Comparison of ENCODE assay signal across 12 cellular contexts in genomic region chr2:181281206-181281832, GRCh38.
DNase-seq lines count a peak whose midpoint lies in the region; ATAC-seq and TF ChIP-seq lines count a peak whose summit lies in the region.
"Had no signal": no experiment of that assay in that cellular context is flagged by ENCODE, and none has a peak within 500 bp of the region (broad histone marks: within the 10 kb centered on the region; RNA-seq: fewer than 3 reads in every experiment).

No MANE protein-coding gene starts in this region.

- H3K4me3 ChIP-seq in brain microvascular endothelial cell (ENCODE audit: low read depth, low read length) = no peak overlapping the region
- H3K4me3 ChIP-seq: stomach had no signal

- CTCF ChIA-PET in activated CD4-positive, alpha-beta T cell treated with anti-CD3 and anti-CD28 coated beads, Interleukin-2, amount 10 ng/mL, durations not matched to agents 7 days and 5 days (lab: Charles Lee) = no interaction called here
- CTCF ChIA-PET in T-cell (lab: Charles Lee) = no interaction called here

- POLR2A ChIA-PET in activated CD4-positive, alpha-beta T cell treated with anti-CD3 and anti-CD28 coated beads, Interleukin-2, amount 10 ng/mL, durations not matched to agents 7 days and 5 days (lab: Charles Lee) = no interaction called here
- POLR2A ChIA-PET in T-cell (lab: Charles Lee) = interaction anchor here (0.6 kb wide), 2 partner anchors 12 to 32 kb away, joined by 3 to 5 read pairs; no protein-coding TSS in a partner anchor

- TF ChIP-seq CTCF in natural killer cell (IDR thresholded peaks at IDR 0.05) = no peak
- TF ChIP-seq CTCF in brain microvascular endothelial cell (IDR thresholded peaks at IDR 0.05; ENCODE audit: low read depth, low read length, missing control alignments) = no peak

- H3K4me3 Mint-ChIP-seq in activated CD4-positive, alpha-beta T cell treated with anti-CD3 and anti-CD28 coated beads, Interleukin-2, amount 10 ng/mL, durations not matched to agents 7 days and 5 days = no peak overlapping the region
- H3K4me3 Mint-ChIP-seq in T-cell (peak overlapping the region in 1 of 3 donors; percentile 53), natural killer cell (no peak overlapping the region)
- H3K4me3 Mint-ChIP-seq: neural crest cell, WTC11 had no signal

- intact Hi-C loops in natural killer cell (cut with micrococcal nuclease) = no loop called here

- H3K4me1 Mint-ChIP-seq in activated CD4-positive, alpha-beta T cell treated with anti-CD3 and anti-CD28 coated beads, Interleukin-2, amount 10 ng/mL, durations not matched to agents 7 days and 5 days = peaks cover 27% of the 10 kb centered on the region
- H3K4me1 Mint-ChIP-seq in T-cell = peaks cover 46 to 49% (median 49%) of the 10 kb centered on the region in 3 donors
- H3K4me1 Mint-ChIP-seq in natural killer cell = peaks cover 22 to 33% of the 10 kb centered on the region in 2 donors
- H3K4me1 Mint-ChIP-seq: WTC11 had no signal

- H3K27me3 ChIP-seq in brain microvascular endothelial cell (replicated peaks) = no peaks in the 10 kb centered on the region
- H3K27me3 ChIP-seq: stomach had no signal

- in situ Hi-C loops in brain microvascular endothelial cell (cut with HindIII; ENCODE audit: low pct_ligation_motif_present, low sequenced_read_pairs) = no loop called here

- H3K27me3 Mint-ChIP-seq in activated CD4-positive, alpha-beta T cell treated with anti-CD3 and anti-CD28 coated beads, Interleukin-2, amount 10 ng/mL, durations not matched to agents 7 days and 5 days = no peaks in the 10 kb centered on the region
- H3K27me3 Mint-ChIP-seq in T-cell (no peaks in the 10 kb centered on the region), natural killer cell (ENCODE audit: low read depth in 2 of 2) (no peaks in the 10 kb centered on the region)

- no peaks in the 10 kb centered on the region for H3K36me3 ChIP-seq in brain microvascular endothelial cell (replicated peaks)
- H3K36me3 ChIP-seq: stomach had no signal

- peak overlapping the region; percentile 33 for H3K27ac Mint-ChIP-seq in activated CD4-positive, alpha-beta T cell treated with anti-CD3 and anti-CD28 coated beads, Interleukin-2, amount 10 ng/mL, durations not matched to agents 7 days and 5 days
- peak overlapping the region; percentile 79 to 82 for H3K27ac Mint-ChIP-seq in T-cell
- peak overlapping the region; percentile 70 to 73 for H3K27ac Mint-ChIP-seq in natural killer cell
- H3K27ac Mint-ChIP-seq: WTC11 had no signal

- peaks cover 22% of the 10 kb centered on the region for H3K9me3 Mint-ChIP-seq in activated CD4-positive, alpha-beta T cell treated with anti-CD3 and anti-CD28 coated beads, Interleukin-2, amount 10 ng/mL, durations not matched to agents 7 days and 5 days
- H3K9me3 Mint-ChIP-seq in T-cell = peaks cover 2 to 14% (median 4%) of the 10 kb centered on the region in 3 donors
- no peaks in the 10 kb centered on the region for H3K9me3 Mint-ChIP-seq in natural killer cell
- H3K9me3 Mint-ChIP-seq: WTC11 had no signal

- DNase-seq in activated CD4-positive, alpha-beta T cell treated with anti-CD3 and anti-CD28 coated beads, Interleukin-2, amount 10 ng/mL, durations not matched to agents 7 days and 5 days = no peak
- DNase-seq in activated CD4-positive, alpha-beta T cell treated with anti-CD3 and anti-CD28 coated beads, Interleukin-2, amount 50 U/mL, for 4 hours = no peak
- DNase-seq in T-cell = peak in 4 of 34 experiments; percentile 4 to 29 (median 10)
- no peak for DNase-seq in natural killer cell
- DNase-seq in NCI-H128 (lab: John Stamatoyannopoulos, UW; ENCODE audit: unreplicated experiment) = no peak
- no peak for DNase-seq in NCI-H226
- DNase-seq in brain microvascular endothelial cell = no peak
- DNase-seq: stimulated activated CD4-positive, alpha-beta T cell treated with anti-CD3 and anti-CD28 coated beads, Interleukin-15, amount 100 ng/mL, for 24 hours; stomach had no signal

- H3K27ac ChIP-seq in brain microvascular endothelial cell = no peak overlapping the region
- H3K27ac ChIP-seq: stomach had no signal

- H3K36me3 Mint-ChIP-seq in activated CD4-positive, alpha-beta T cell treated with anti-CD3 and anti-CD28 coated beads, Interleukin-2, amount 10 ng/mL, durations not matched to agents 7 days and 5 days (ENCODE audit: low read depth) = peaks cover 22% of the 10 kb centered on the region
- H3K36me3 Mint-ChIP-seq in T-cell = peaks cover 13% of the 10 kb centered on the region
- no peaks in the 10 kb centered on the region for H3K36me3 Mint-ChIP-seq in natural killer cell
- H3K36me3 Mint-ChIP-seq: WTC11 had no signal

- peak; percentile 74 for ATAC-seq in HG03460 (IDR thresholded peaks at IDR 0.05; ENCODE audit: unreplicated experiment)
- peak; percentile 76 to 98 (median 90) for ATAC-seq in T-cell (replicated peaks in 1 of 4)
- peak; percentile 47 to 57 (median 49) for ATAC-seq in natural killer cell
- ATAC-seq: WTC11 had no signal
